Comparison of ENCODE assay signal across 9 cellular contexts in the genomic region with DNA sequence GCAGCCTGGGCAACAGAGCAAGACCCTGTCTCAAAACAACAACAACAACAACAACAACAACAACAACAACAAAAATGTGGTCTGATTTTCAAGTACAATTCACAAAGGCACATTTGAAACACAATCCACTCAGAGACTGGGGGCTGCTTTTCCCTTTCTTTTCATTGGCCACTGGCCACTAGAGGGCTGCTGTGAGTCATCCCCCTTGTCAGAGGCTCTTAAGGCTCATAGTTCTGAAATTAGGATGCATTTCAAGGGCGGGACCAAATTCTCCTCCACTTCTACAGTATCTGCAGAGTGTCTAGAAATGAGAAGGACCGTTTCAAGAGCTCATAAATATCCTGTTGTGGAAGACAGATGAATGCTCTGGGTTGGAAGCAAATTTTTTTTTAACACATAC.
A peak's percentile ranks its signal among the peaks of the same experiment; 100 is the strongest.
DNase-seq lines count a peak whose midpoint lies in the region; ATAC-seq and TF ChIP-seq lines count a peak whose summit lies in the region.
"Had no signal": no experiment of that assay in that cellular context is flagged by ENCODE, and none has a peak within 500 bp of the region (broad histone marks: within the 10 kb centered on the region; RNA-seq: fewer than 3 reads in every experiment).

No MANE protein-coding gene starts in this region.

- no peaks in the 10 kb centered on the region for H3K9me3 Mint-ChIP-seq in chondrocyte (ENCODE audit: low read depth)

- H3K4me3 Mint-ChIP-seq in chondrocyte (ENCODE audit: unreplicated experiment) = no peak overlapping the region

- 44 to 76% methylated on average over 2 of the region's 2 CpGs for WGBS in testis, 2 donors

- H3K27ac ChIP-seq in C4-2B (no peak overlapping the region), testis (no peak overlapping the region)
- H3K27ac ChIP-seq: epithelial cell of prostate had no signal

- H3K9me3 ChIP-seq in testis = no peaks in the 10 kb centered on the region

- TF ChIP-seq CTCF in C4-2B (conservative IDR thresholded peaks at IDR 0.05) (peak; percentile 68), LNCAP (IDR thresholded peaks at IDR 0.05) (peak; percentile 37; the same call in 1 of the 2 replicates), chondrocyte (IDR thresholded peaks at IDR 0.05) (peak; percentile 58), testis (IDR thresholded peaks at IDR 0.05) (no peak)

- no peaks in the 10 kb centered on the region for H3K27me3 ChIP-seq in testis

- intact Hi-C loops in testis (cut with DNase I; ENCODE audit: low total_unique reads) = no loop called here

- H3K4me3 ChIP-seq in testis = no peak overlapping the region

- ATAC-seq in GM18907 (IDR thresholded peaks at IDR 0.05; ENCODE audit: unreplicated experiment) (peak; percentile 66), HG02852 (IDR thresholded peaks at IDR 0.05; ENCODE audit: unreplicated experiment) (no peak), HG02973 (IDR thresholded peaks at IDR 0.05; ENCODE audit: unreplicated experiment) (no peak)

- no peak for DNase-seq in chondrocyte (ENCODE audit: low spot score)
- peak; percentile 46 for DNase-seq in testis
- no peak for DNase-seq in NCI-H510A (lab: John Stamatoyannopoulos, UW)

- H3K27ac Mint-ChIP-seq in chondrocyte (ENCODE audit: unreplicated experiment) = no peak overlapping the region

- H3K36me3 Mint-ChIP-seq in chondrocyte (ENCODE audit: low read depth) = no peaks in the 10 kb centered on the region

- H3K4me1 Mint-ChIP-seq in chondrocyte (ENCODE audit: low read depth) = no peaks in the 10 kb centered on the region

- no peak for TF ChIP-seq POLR2A in testis (IDR thresholded peaks at IDR 0.05)

- H3K36me3 ChIP-seq in testis (ENCODE audit: low read depth, missing control alignments) = no peaks in the 10 kb centered on the region

- H3K27me3 Mint-ChIP-seq in chondrocyte (ENCODE audit: low read depth) = peaks cover 7% of the 10 kb centered on the region

- H3K4me1 ChIP-seq in testis = no peaks in the 10 kb centered on the region

Comparison
In these comparisons a context has a peak if more than half of its experiments do, and no peak if none do; other contexts are left out.
1. CTCF ChIP-seq: peak in C4-2B (single experiment), LNCAP (single experiment) and chondrocyte (single experiment); none in testis (0 of 3).